Comparison of ENCODE assay signal across 25 cellular contexts in the genomic region with DNA sequence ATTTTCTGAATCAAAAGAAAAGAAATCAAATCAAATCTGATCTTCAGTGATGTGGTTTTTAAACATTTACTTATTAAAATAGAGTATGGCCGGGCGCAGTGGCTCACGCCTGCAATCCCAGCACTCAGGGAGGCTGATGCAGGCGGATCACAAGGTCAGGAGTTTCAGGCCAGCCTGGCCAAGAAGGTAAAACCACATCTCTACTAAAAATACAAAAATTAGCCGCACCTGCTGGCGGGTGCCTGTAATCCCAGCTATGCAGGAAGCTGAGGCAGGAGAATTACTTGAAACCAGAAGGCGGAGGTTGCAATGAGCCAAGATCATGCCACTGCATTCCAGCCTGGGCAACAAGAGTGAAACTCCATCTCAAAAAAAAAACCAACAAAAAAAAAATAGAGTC.
"Had no signal": no experiment of that assay in that cellular context is flagged by ENCODE, and none has a peak within 500 bp of the region (broad histone marks: within the 10 kb centered on the region; RNA-seq: fewer than 3 reads in every experiment).

No MANE protein-coding gene starts in this region.

- FAIRE-seq: bronchial epithelial cell, K562 had no signal

- H3K27ac ChIP-seq: body of pancreas, RWPE1, SJCRH30 had no signal

- H3K36me3 ChIP-seq: SJCRH30 had no signal

- H3K9me3 ChIP-seq: body of pancreas, SJCRH30, SK-N-SH had no signal

- H3K4me3 ChIP-seq: body of pancreas, K562, SJCRH30 had no signal

- H3K4me1 ChIP-seq: body of pancreas, SJCRH30 had no signal

- DNase-seq: activated CD4-positive, alpha-beta T cell treated with anti-CD3 and anti-CD28 coated beads for 48 hours; activated CD4-positive, alpha-beta T cell treated with anti-CD3 and anti-CD28 coated beads, Interleukin-2, amount 50 U/mL, for 4 hours; activated CD4-positive, CD25-positive, alpha-beta regulatory T cell treated with anti-CD3 and anti-CD28 coated beads, Interleukin-2, amount 50 U/mL, for 72 hours; activated CD8-positive, alpha-beta memory T cell treated with anti-CD3 and anti-CD28 coated beads, Interleukin-2, amount 50 U/mL, for 48 hours; activated CD8-positive, alpha-beta T cell treated with anti-CD3 and anti-CD28 coated beads, Interleukin-2, amount 10 ng/mL, durations not matched to agents 7 days and 5 days; activated T-cell treated with anti-CD3 and anti-CD28 coated beads, Interleukin-2, amount 50 U/mL, for 1 hour; aorta; body of pancreas; central memory CD4-positive, alpha-beta T cell; Kasumi-1; NCI-H1092; NCI-H1417 treated with DMSO at 0.1 percent for 48 hours; NCI-H1694; NCI-H2029; NCI-H2107; NCI-H2171 treated with DMSO at 0.1 percent for 48 hours; NCI-H226; NCI-H526; NCI-H774; Right ventricle myocardium superior; SJCRH30; SK-N-SH had no signal

- H3K9ac ChIP-seq: SK-N-SH had no signal

- H3K27me3 ChIP-seq: body of pancreas, SJCRH30 had no signal

- H3K4me2 ChIP-seq: SK-N-SH had no signal
